ENCODE assay signal across 10 cellular contexts in genomic region chr3:195250473-195251251, GRCh38. TPM values are rescaled to one million over a fixed set of nuclear protein-coding genes. Genes with fewer than 3 reads are reported as not detected.
A peak's percentile ranks its signal among the peaks of the same experiment; 100 is the strongest.
DNase-seq lines count a peak whose midpoint lies in the region; ATAC-seq, FAIRE-seq and TF ChIP-seq lines count a peak whose summit lies in the region.
"Had no signal": no experiment of that assay in that cellular context is flagged by ENCODE, and none has a peak within 500 bp of the region (broad histone marks: within the 10 kb centered on the region; RNA-seq: fewer than 3 reads in every experiment).

No MANE protein-coding gene starts in this region.

- peak; percentile 22 to 33 for ATAC-seq in CD4-positive, CD25-positive, alpha-beta regulatory T cell (ENCODE audit: low read depth in 2 of 2)
- ATAC-seq in lower lobe of right lung: peak in 1 of 2 donors; percentile 14

- H3K4me1 Mint-ChIP-seq in CD4-positive, CD25-positive, alpha-beta regulatory T cell: peaks cover 5 to 35% (median 22%) of the 10 kb centered on the region in 4 donors
- H3K4me1 Mint-ChIP-seq in brain: peaks cover 87% of the 10 kb centered on the region

- H3K27ac Mint-ChIP-seq in CD4-positive, CD25-positive, alpha-beta regulatory T cell: peak overlapping the region; percentile 4 to 67 (median 34)
- H3K27ac Mint-ChIP-seq in brain: peak overlapping the region in 3 of 5 experiments; percentile 58 to 72 (median 64)
- H3K27ac Mint-ChIP-seq: activated naive CD8-positive, alpha-beta T cell had no signal

- no peaks in the 10 kb centered on the region for H3K36me3 ChIP-seq in CD4-positive, CD25-positive, alpha-beta regulatory T cell (ENCODE audit: control insufficient read depth, insufficient read depth, low read length)
- no peaks in the 10 kb centered on the region for H3K36me3 ChIP-seq in lower lobe of right lung
- no peaks in the 10 kb centered on the region for H3K36me3 ChIP-seq in small intestine (ENCODE audit: control insufficient read depth in 2 of 2, insufficient read depth in 2 of 2, low read length in 2 of 2)

- H3K4me1 ChIP-seq in CD4-positive, CD25-positive, alpha-beta regulatory T cell (ENCODE audit: control insufficient read depth, insufficient read depth, low read length, poor library complexity, severe bottlenecking): peaks cover 9% of the 10 kb centered on the region
- no peaks in the 10 kb centered on the region for H3K4me1 ChIP-seq in lower lobe of right lung
- no peaks in the 10 kb centered on the region for H3K4me1 ChIP-seq in small intestine (ENCODE audit: control insufficient read depth in 2 of 2, insufficient read depth in 1 of 2, low read depth in 1 of 2, low read length in 1 of 2)

- H3K27me3 ChIP-seq in CD4-positive, CD25-positive, alpha-beta regulatory T cell (ENCODE audit: control insufficient read depth, insufficient read depth, low read length): no peaks in the 10 kb centered on the region
- no peaks in the 10 kb centered on the region for H3K27me3 ChIP-seq in lower lobe of right lung (ENCODE audit: low read depth)
- no peaks in the 10 kb centered on the region for H3K27me3 ChIP-seq in small intestine (ENCODE audit: control insufficient read depth in 2 of 2, insufficient read depth in 2 of 2, low read length in 2 of 2)

- peak overlapping the region in 2 of 4 donors; percentile 11 to 44 for H3K4me3 Mint-ChIP-seq in CD4-positive, CD25-positive, alpha-beta regulatory T cell
- H3K4me3 Mint-ChIP-seq in brain: peak overlapping the region in 2 of 5 experiments; percentile 5 to 15
- H3K4me3 Mint-ChIP-seq: activated naive CD8-positive, alpha-beta T cell had no signal

- peak overlapping the region; percentile 8 for H3K4me3 ChIP-seq in CD4-positive, CD25-positive, alpha-beta regulatory T cell (ENCODE audit: low read depth, low read length)
- no peak overlapping the region for H3K4me3 ChIP-seq in lower lobe of right lung
- H3K4me3 ChIP-seq in small intestine (ENCODE audit: low read depth in 1 of 2, low read length in 2 of 2): no peak overlapping the region

- FAIRE-seq in small intestine (lab: Jason Lieb, UNC): no peak

- intact Hi-C loops in lower lobe of right lung (cut with DNase I): no loop called here

- peak; percentile 23 to 33 for TF ChIP-seq CTCF in brain (conservative IDR thresholded peaks at IDR 0.05)
- TF ChIP-seq CTCF in lower lobe of right lung (IDR thresholded peaks at IDR 0.05): peak; percentile 27

- peak in 1 of 3 donors; percentile 42 for DNase-seq in CD4-positive, CD25-positive, alpha-beta regulatory T cell
- DNase-seq in NCI-H1092 (lab: John Stamatoyannopoulos, UW) (peak; percentile 47), lower lobe of right lung (no peak), dedifferentiated amniotic fluid mesenchymal stem cell (ENCODE audit: extremely low spot score) (no peak), small intestine (no peak), EL (no peak), RKO (ENCODE audit: low spot score) (no peak)
- DNase-seq: NCI-H1694 treated with DMSO at 0.1 percent for 48 hours had no signal

- H3K27me3 Mint-ChIP-seq in CD4-positive, CD25-positive, alpha-beta regulatory T cell: no peaks in the 10 kb centered on the region
- H3K27me3 Mint-ChIP-seq in brain: no peaks in the 10 kb centered on the region
- H3K27me3 Mint-ChIP-seq: activated naive CD8-positive, alpha-beta T cell had no signal

- H3K27ac ChIP-seq in CD4-positive, CD25-positive, alpha-beta regulatory T cell (ENCODE audit: insufficient read depth, low read length, poor library complexity, severe bottlenecking): no peak overlapping the region
- H3K27ac ChIP-seq in lower lobe of right lung: no peak overlapping the region
- H3K27ac ChIP-seq in small intestine (ENCODE audit: low read depth in 1 of 2, low read length in 1 of 2): no peak overlapping the region

- no peaks in the 10 kb centered on the region for H3K9me3 Mint-ChIP-seq in CD4-positive, CD25-positive, alpha-beta regulatory T cell
- H3K9me3 Mint-ChIP-seq in brain: peaks cover 0 to 5% (median 3%) of the 10 kb centered on the region in 5 experiments

- no peaks in the 10 kb centered on the region for H3K9me3 ChIP-seq in CD4-positive, CD25-positive, alpha-beta regulatory T cell (ENCODE audit: control insufficient read depth in 2 of 2, low read length in 2 of 2)
- H3K9me3 ChIP-seq in lower lobe of right lung: no peaks in the 10 kb centered on the region
- no peaks in the 10 kb centered on the region for H3K9me3 ChIP-seq in small intestine (ENCODE audit: control insufficient read depth, low read depth)

- H3K36me3 Mint-ChIP-seq in CD4-positive, CD25-positive, alpha-beta regulatory T cell: peaks cover 12% of the 10 kb centered on the region
- H3K36me3 Mint-ChIP-seq in brain: peaks cover 36% of the 10 kb centered on the region

- 67 to 77% (median 76%) methylated on average over 14 of the region's 14 CpGs for WGBS in small intestine, 3 donors

RNA-seq across cellular contexts. Expression of gene XXYLT1, which starts 20.3 kb away (rescaled TPM):
- total RNA-seq in CD4-positive, CD25-positive, alpha-beta regulatory T cell: 6.4 TPM
- polyA plus RNA-seq in CD4-positive, CD25-positive, alpha-beta regulatory T cell: 1 to 10 TPM; 3.9 to 5.9 (median 4.8) TPM
- polyA plus RNA-seq in brain (ENCODE audit: insufficient read depth, low read depth, low replicate concordance) (18.2 TPM), small intestine (1 to 10 TPM in 2 of 3 donors, under 1 TPM in 1; 0.81 to 7.6 (median 1.6) TPM)
- total RNA-seq in lower lobe of right lung: 8.9 TPM
